Comparison of ENCODE assay signal across 9 cellular contexts in the genomic region with DNA sequence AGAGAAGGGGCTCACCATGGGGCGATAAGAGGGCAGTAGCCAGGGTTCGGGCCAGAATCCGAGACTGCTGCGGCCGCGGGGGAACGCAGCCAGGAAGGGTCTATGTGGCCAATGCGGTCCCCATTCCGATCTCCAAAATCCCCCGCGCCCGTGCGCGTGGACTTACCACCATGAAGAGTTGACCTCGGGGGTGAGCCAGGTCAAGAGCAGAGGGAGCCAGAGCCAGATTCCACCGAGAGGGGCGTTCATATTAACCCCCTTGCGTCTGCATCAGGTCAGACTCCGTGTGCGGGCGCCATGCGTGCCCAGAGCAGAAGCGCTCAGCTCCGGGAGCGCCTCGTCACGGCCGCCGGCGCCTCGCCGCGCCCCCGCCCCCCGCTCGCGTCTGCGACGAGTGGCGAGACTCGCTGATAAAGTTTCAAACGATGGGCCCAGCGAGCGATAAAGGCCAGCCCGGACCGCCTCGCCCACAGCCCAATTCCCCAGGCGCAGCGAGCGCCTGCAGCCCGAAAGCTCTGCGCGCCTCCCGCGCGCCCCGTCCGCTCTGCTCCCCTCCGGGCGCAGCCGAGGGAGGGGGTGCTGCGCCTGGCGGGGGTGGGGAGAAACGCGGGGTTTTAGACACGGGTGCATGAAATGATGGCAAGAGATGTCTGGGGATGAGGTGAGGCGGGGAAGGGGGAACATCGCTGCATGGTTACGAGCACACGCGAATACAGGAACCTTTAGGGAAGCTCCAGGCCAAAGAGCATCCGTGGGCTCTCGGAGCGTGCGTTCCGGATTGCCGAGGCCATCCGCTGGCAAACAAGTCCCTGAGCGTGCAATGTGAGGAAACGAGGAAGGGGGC. TPM values are rescaled to one million over a fixed set of nuclear protein-coding genes. Genes with fewer than 3 reads are reported as not detected.
DNase-seq lines count a peak whose midpoint lies in the region; ATAC-seq and TF ChIP-seq lines count a peak whose summit lies in the region.
"Had no signal": no experiment of that assay in that cellular context is flagged by ENCODE, and none has a peak within 500 bp of the region (broad histone marks: within the 10 kb centered on the region; RNA-seq: fewer than 3 reads in every experiment).

A gene (minus strand): TSS at position 318 of the 844 bp plus-strand sequence. CDS start 69 bp downstream, at position 249.

- H3K4me3 ChIP-seq in choroid plexus epithelial cell (ENCODE audit: low read depth, low read length) (peak within 1 kb of the TSS; percentile 52), right lobe of liver (peak within 1 kb of the TSS; percentile 21 to 32 (median 23)), urinary bladder (ENCODE audit: low read depth, low read length) (peak within 1 kb of the TSS; percentile 30)

- no peak for ATAC-seq in activated naive CD8-positive, alpha-beta T cell treated with anti-CD3 and anti-CD28 coated beads, Interleukin-2, amount 10 ng/mL, durations not matched to agents 7 days and 5 days (ENCODE audit: low read depth)
- ATAC-seq in right lobe of liver (peak in 2 of 4 donors; percentile 9 to 16), HG02884 (IDR thresholded peaks at IDR 0.05; ENCODE audit: unreplicated experiment) (no peak)

- peaks cover 0 to 5% of the 10 kb centered on the region in 2 donors for H3K27me3 ChIP-seq in right lobe of liver

- no peaks in the 10 kb centered on the region for H3K9me3 Mint-ChIP-seq in activated naive CD8-positive, alpha-beta T cell treated with anti-CD3 and anti-CD28 coated beads, Interleukin-2, amount 10 ng/mL, durations not matched to agents 7 days and 5 days
- H3K9me3 Mint-ChIP-seq in activated naive CD8-positive, alpha-beta T cell treated with anti-CD3 and anti-CD28 coated beads for 36 hours: no peaks in the 10 kb centered on the region
- no peaks in the 10 kb centered on the region for H3K9me3 Mint-ChIP-seq in activated CD4-positive, alpha-beta memory T cell treated with anti-CD3 and anti-CD28 coated beads, Interleukin-2, amount 10 ng/mL, durations not matched to agents 7 days and 5 days

- H3K27ac ChIP-seq in right lobe of liver: no peak within 1 kb of the TSS
- H3K27ac ChIP-seq in urinary bladder (ENCODE audit: low read depth): no peak within 1 kb of the TSS

- H3K9me3 ChIP-seq in right lobe of liver: no peaks in the 10 kb centered on the region

- CTCF ChIA-PET in GM10248 (lab: Yijun Ruan, JAX): interaction anchor here (1.2 to 5.2 kb wide), 4 partner anchors 10 to 110 kb away, joined by 3 to 20 read pairs (median 4); no protein-coding TSS in a partner anchor
- CTCF ChIA-PET in activated CD4-positive, alpha-beta memory T cell treated with anti-CD3 and anti-CD28 coated beads, Interleukin-2, amount 10 ng/mL, durations not matched to agents 7 days and 5 days (lab: Charles Lee): no interaction called here

- 2% methylated on average over 17 of the region's 80 CpGs for WGBS in right lobe of liver (ENCODE audit: insufficient coverage, low coverage, low lambda C conversion rate, missing lambda C conversion rate)
- under 1% methylated on average over 80 of the region's 80 CpGs for WGBS in urinary bladder

- no peak for TF ChIP-seq POLR2A in right lobe of liver (IDR thresholded peaks at IDR 0.05)

- H3K4me1 ChIP-seq in right lobe of liver: peaks cover 0 to 19% (median 5%) of the 10 kb centered on the region in 4 donors
- no peaks in the 10 kb centered on the region for H3K4me1 ChIP-seq in urinary bladder (ENCODE audit: insufficient read depth)

- DNase-seq in activated naive CD8-positive, alpha-beta T cell treated with anti-CD3 and anti-CD28 coated beads, Interleukin-2, amount 10 ng/mL, durations not matched to agents 7 days and 5 days: no peak
- no peak for DNase-seq in activated naive CD8-positive, alpha-beta T cell treated with anti-CD3 and anti-CD28 coated beads for 36 hours
- DNase-seq in choroid plexus epithelial cell (ENCODE audit: low read depth): peak; percentile 23
- DNase-seq in right lobe of liver: no peak
- DNase-seq in GM10248 (ENCODE audit: extremely low spot score): no peak
- DNase-seq in activated CD4-positive, alpha-beta memory T cell treated with anti-CD3 and anti-CD28 coated beads, Interleukin-2, amount 10 ng/mL, durations not matched to agents 7 days and 5 days: no peak
- DNase-seq: T-helper 9 cell had no signal

- TF ChIP-seq CTCF in choroid plexus epithelial cell (conservative IDR thresholded peaks at IDR 0.05; ENCODE audit: low read depth, low read length) (no peak), right lobe of liver (IDR thresholded peaks at IDR 0.05) (no peak), GM10248 (IDR thresholded peaks at IDR 0.05; ENCODE audit: control extremely low read depth, extremely low read depth, low read depth, missing control alignments) (no peak)

- peak within 1 kb of the TSS; percentile 16 for H3K4me3 Mint-ChIP-seq in activated naive CD8-positive, alpha-beta T cell treated with anti-CD3 and anti-CD28 coated beads, Interleukin-2, amount 10 ng/mL, durations not matched to agents 7 days and 5 days
- H3K4me3 Mint-ChIP-seq in activated naive CD8-positive, alpha-beta T cell treated with anti-CD3 and anti-CD28 coated beads for 36 hours: no peak within 1 kb of the TSS
- no peak within 1 kb of the TSS for H3K4me3 Mint-ChIP-seq in activated CD4-positive, alpha-beta memory T cell treated with anti-CD3 and anti-CD28 coated beads, Interleukin-2, amount 10 ng/mL, durations not matched to agents 7 days and 5 days

- H3K4me1 Mint-ChIP-seq in activated naive CD8-positive, alpha-beta T cell treated with anti-CD3 and anti-CD28 coated beads, Interleukin-2, amount 10 ng/mL, durations not matched to agents 7 days and 5 days: no peaks in the 10 kb centered on the region
- H3K4me1 Mint-ChIP-seq in activated naive CD8-positive, alpha-beta T cell treated with anti-CD3 and anti-CD28 coated beads for 36 hours: no peaks in the 10 kb centered on the region
- H3K4me1 Mint-ChIP-seq in activated CD4-positive, alpha-beta memory T cell treated with anti-CD3 and anti-CD28 coated beads, Interleukin-2, amount 10 ng/mL, durations not matched to agents 7 days and 5 days: no peaks in the 10 kb centered on the region

- H3K27ac Mint-ChIP-seq in activated naive CD8-positive, alpha-beta T cell treated with anti-CD3 and anti-CD28 coated beads, Interleukin-2, amount 10 ng/mL, durations not matched to agents 7 days and 5 days: peak within 1 kb of the TSS; percentile 24
- H3K27ac Mint-ChIP-seq in activated naive CD8-positive, alpha-beta T cell treated with anti-CD3 and anti-CD28 coated beads for 36 hours: no peak within 1 kb of the TSS
- no peak within 1 kb of the TSS for H3K27ac Mint-ChIP-seq in activated CD4-positive, alpha-beta memory T cell treated with anti-CD3 and anti-CD28 coated beads, Interleukin-2, amount 10 ng/mL, durations not matched to agents 7 days and 5 days

- H3K36me3 ChIP-seq in right lobe of liver (no peaks in the 10 kb centered on the region), urinary bladder (ENCODE audit: insufficient read depth) (no peaks in the 10 kb centered on the region)

- peaks cover 2% of the 10 kb centered on the region for H3K36me3 Mint-ChIP-seq in activated naive CD8-positive, alpha-beta T cell treated with anti-CD3 and anti-CD28 coated beads, Interleukin-2, amount 10 ng/mL, durations not matched to agents 7 days and 5 days
- peaks cover 2% of the 10 kb centered on the region for H3K36me3 Mint-ChIP-seq in activated naive CD8-positive, alpha-beta T cell treated with anti-CD3 and anti-CD28 coated beads for 36 hours
- no peaks in the 10 kb centered on the region for H3K36me3 Mint-ChIP-seq in activated CD4-positive, alpha-beta memory T cell treated with anti-CD3 and anti-CD28 coated beads, Interleukin-2, amount 10 ng/mL, durations not matched to agents 7 days and 5 days (ENCODE audit: low read depth)

- intact Hi-C loops in right lobe of liver (cut with DNase I): no loop called here

- POLR2A ChIA-PET in activated naive CD8-positive, alpha-beta T cell treated with anti-CD3 and anti-CD28 coated beads, Interleukin-2, amount 10 ng/mL, durations not matched to agents 7 days and 5 days (lab: Charles Lee): no interaction called here
- POLR2A ChIA-PET in GM10248 (lab: Yijun Ruan, JAX): no interaction called here
- POLR2A ChIA-PET in activated CD4-positive, alpha-beta memory T cell treated with anti-CD3 and anti-CD28 coated beads, Interleukin-2, amount 10 ng/mL, durations not matched to agents 7 days and 5 days (lab: Charles Lee): no interaction called here

- H3K27me3 Mint-ChIP-seq in activated naive CD8-positive, alpha-beta T cell treated with anti-CD3 and anti-CD28 coated beads, Interleukin-2, amount 10 ng/mL, durations not matched to agents 7 days and 5 days: peaks cover 63% of the 10 kb centered on the region
- peaks cover 67% of the 10 kb centered on the region for H3K27me3 Mint-ChIP-seq in activated naive CD8-positive, alpha-beta T cell treated with anti-CD3 and anti-CD28 coated beads for 36 hours
- H3K27me3 Mint-ChIP-seq in activated CD4-positive, alpha-beta memory T cell treated with anti-CD3 and anti-CD28 coated beads, Interleukin-2, amount 10 ng/mL, durations not matched to agents 7 days and 5 days: peaks cover 58% of the 10 kb centered on the region

RNA-seq across cellular contexts. Expression of the gene that starts here (rescaled TPM):
- not detected for total RNA-seq in activated naive CD8-positive, alpha-beta T cell treated with anti-CD3 and anti-CD28 coated beads, Interleukin-2, amount 10 ng/mL, durations not matched to agents 7 days and 5 days
- not detected for total RNA-seq in activated naive CD8-positive, alpha-beta T cell treated with anti-CD3 and anti-CD28 coated beads for 36 hours
- under 1 TPM; 0.46 to 0.93 (median 0.57) TPM for total RNA-seq in right lobe of liver
- 8.9 TPM for total RNA-seq in urinary bladder
- 0.48 TPM for polyA plus RNA-seq in urinary bladder
- total RNA-seq in activated CD4-positive, alpha-beta memory T cell treated with anti-CD3 and anti-CD28 coated beads, Interleukin-2, amount 10 ng/mL, durations not matched to agents 7 days and 5 days: not detected
